Comparison of ENCODE assay signal across 22 cellular contexts in genomic region chr10:64113796-64114195, GRCh38.
DNase-seq lines count a peak whose midpoint lies in the region; ATAC-seq and TF ChIP-seq lines count a peak whose summit lies in the region.
"Had no signal": no experiment of that assay in that cellular context is flagged by ENCODE, and none has a peak within 500 bp of the region (broad histone marks: within the 10 kb centered on the region; RNA-seq: fewer than 3 reads in every experiment).

No MANE protein-coding gene starts in this region.

- no peaks in the 10 kb centered on the region for H3K9me3 Mint-ChIP-seq in endodermal cell

- H3K27me3 Mint-ChIP-seq in endodermal cell (ENCODE audit: insufficient read depth) = no peaks in the 10 kb centered on the region

- H3K4me1 Mint-ChIP-seq in endodermal cell = peaks cover 37% of the 10 kb centered on the region

- peak; percentile 3 for DNase-seq in COLO829 (ENCODE audit: low spot score)
- peak; percentile 23 for DNase-seq in NT2/D1 (ENCODE audit: low read depth, low spot score)
- peak; percentile 69 for DNase-seq in endodermal cell
- peak; percentile 48 for DNase-seq in kidney tubule cell (ENCODE audit: low spot score)
- DNase-seq in vagina (ENCODE audit: extremely low spot score in 2 of 2) = no peak
- DNase-seq: DMS153, EL, NCI-H1092, NCI-H1694, NCI-H2107, NCI-H2227 treated with DMSO at 0.1 percent for 48 hours, NCI-H524, Peyer's patch, Right ventricle myocardium superior had no signal

- no peaks in the 10 kb centered on the region for H3K36me3 ChIP-seq in NT2/D1 (ENCODE audit: insufficient read depth, insufficient read length, low read length)
- H3K36me3 ChIP-seq in endodermal cell (ENCODE audit: control insufficient read depth, insufficient read depth, low read length) = no peaks in the 10 kb centered on the region
- no peaks in the 10 kb centered on the region for H3K36me3 ChIP-seq in vagina
- H3K36me3 ChIP-seq: HAP-1, Peyer's patch had no signal

- no peak for TF ChIP-seq POLR2A in vagina (IDR thresholded peaks at IDR 0.05)

- no peak for ATAC-seq in HG03460 (IDR thresholded peaks at IDR 0.05; ENCODE audit: unreplicated experiment)
- no peak for ATAC-seq in HG03135 (IDR thresholded peaks at IDR 0.05; ENCODE audit: unreplicated experiment)
- ATAC-seq in GM19463 (IDR thresholded peaks at IDR 0.05; ENCODE audit: unreplicated experiment) = no peak
- ATAC-seq: HepG2 had no signal

- WGBS in endodermal cell (ENCODE audit: insufficient coverage in 1 of 2, insufficient read length in 1 of 2), 2 experiments = 80 to 94% methylated on average over 3 of the region's 3 CpGs

- H3K4me3 Mint-ChIP-seq in endodermal cell = no peak overlapping the region

- no peaks in the 10 kb centered on the region for H3K36me3 Mint-ChIP-seq in endodermal cell (ENCODE audit: low read depth)

- H3K9me3 ChIP-seq in NT2/D1 (ENCODE audit: insufficient read depth, low read length) = no peaks in the 10 kb centered on the region
- H3K9me3 ChIP-seq in endodermal cell (ENCODE audit: control insufficient read depth, low read length) = peaks cover 3% of the 10 kb centered on the region
- H3K9me3 ChIP-seq in vagina = no peaks in the 10 kb centered on the region
- H3K9me3 ChIP-seq: HAP-1, Peyer's patch had no signal

- H3K4me3 ChIP-seq in NT2/D1 (ENCODE audit: insufficient read length, low read depth) (no peak overlapping the region), endodermal cell (ENCODE audit: low read length) (no peak overlapping the region), vagina (no peak overlapping the region)
- H3K4me3 ChIP-seq: HAP-1, Peyer's patch, SK-N-MC had no signal

- TF ChIP-seq CTCF in endodermal cell (conservative IDR thresholded peaks at IDR 0.05) (no peak), vagina (IDR thresholded peaks at IDR 0.05) (no peak)

- peak overlapping the region; percentile 32 for H3K27ac Mint-ChIP-seq in endodermal cell

- intact Hi-C loops in vagina (cut with DNase I) = no loop called here

- H3K9ac ChIP-seq in NT2/D1 (ENCODE audit: insufficient read length, low read depth) = no peak overlapping the region
- peak overlapping the region; percentile 36 for H3K9ac ChIP-seq in endodermal cell (ENCODE audit: extremely low read depth, low read length, poor library complexity, severe bottlenecking)
- H3K9ac ChIP-seq: KMS-11 had no signal

- H3K27me3 ChIP-seq in NT2/D1 (ENCODE audit: insufficient read depth, insufficient read length) = no peaks in the 10 kb centered on the region
- H3K27me3 ChIP-seq in endodermal cell (ENCODE audit: control insufficient read depth, insufficient read depth, low read length, poor library complexity, severe bottlenecking) = no peaks in the 10 kb centered on the region
- H3K27me3 ChIP-seq in vagina = no peaks in the 10 kb centered on the region
- H3K27me3 ChIP-seq: Peyer's patch had no signal

- H3K27ac ChIP-seq in endodermal cell (ENCODE audit: low read depth, low read length) (no peak overlapping the region), vagina (no peak overlapping the region)
- H3K27ac ChIP-seq: C4-2B, KMS-11, Peyer's patch, SK-N-MC had no signal

- H3K4me1 ChIP-seq in NT2/D1 (ENCODE audit: insufficient read depth, insufficient read length) (no peaks in the 10 kb centered on the region), endodermal cell (ENCODE audit: control insufficient read depth, insufficient read depth, low read length) (peaks cover 3% of the 10 kb centered on the region), vagina (no peaks in the 10 kb centered on the region)
- H3K4me1 ChIP-seq: HAP-1, Peyer's patch had no signal

Comparison
In these comparisons a context has a peak if more than half of its experiments do, and no peak if none do; other contexts are left out.
1. DNase-seq: peak in COLO829 (single experiment), NT2/D1 (single experiment), endodermal cell (single experiment) and kidney tubule cell (single experiment); none in vagina (0 of 2).